In genomic region chr7:17299477-17299991, GRCh38 we compare ENCODE assay signal across 8 cellular contexts. TPM values are rescaled to one million over a fixed set of nuclear protein-coding genes. Genes with fewer than 3 reads are reported as not detected.
DNase-seq lines count a peak whose midpoint lies in the region; ATAC-seq, FAIRE-seq and TF ChIP-seq lines count a peak whose summit lies in the region.

No MANE protein-coding gene starts in this region.

- H4K20me1 ChIP-seq in endothelial cell of umbilical vein (replicated peaks; ENCODE audit: control insufficient read depth, extremely low read depth, insufficient read depth, low read length), result no peaks in the 10 kb centered on the region

- intact Hi-C loops in endothelial cell of umbilical vein (cut with micrococcal nuclease), result loop anchor here (5.0 to 10.0 kb wide), 2 partner anchors 497 to 1185 kb away; partner anchors contain the start of gene AGR2

- no peaks in the 10 kb centered on the region for H3K9me1 ChIP-seq in endothelial cell of umbilical vein (replicated peaks; ENCODE audit: control insufficient read depth, extremely low read depth, insufficient read depth, low read length)

- dilution Hi-C loops in endothelial cell of umbilical vein (cut with MboI; ENCODE audit: extremely low pct_ligation_motif_present, low sequenced_read_pairs), result no loop called here

- H3K4me2 ChIP-seq in endothelial cell of umbilical vein (ENCODE audit: insufficient read depth, low read length), result peak overlapping the region; percentile 79

- no peaks in the 10 kb centered on the region for H3K27me3 ChIP-seq in endothelial cell of umbilical vein (ENCODE audit: control insufficient read depth in 2 of 2, insufficient read depth in 2 of 2, low read length in 2 of 2)

- peak; percentile 67 for FAIRE-seq in endothelial cell of umbilical vein (lab: Jason Lieb, UNC)

- H3K27ac ChIP-seq in endothelial cell of umbilical vein (ENCODE audit: insufficient read depth, low read depth, low read length), result peak overlapping the region; percentile 23

- H3K9ac ChIP-seq in endothelial cell of umbilical vein (replicated peaks; ENCODE audit: extremely low read depth, insufficient read depth, low read length), result peak overlapping the region; percentile 67

- H3K9me3 ChIP-seq in endothelial cell of umbilical vein (replicated peaks; ENCODE audit: control insufficient read depth, insufficient read depth, low read length), result no peaks in the 10 kb centered on the region

- BruUV-seq in endothelial cell of umbilical vein (replicated peaks; lab: Mats Ljungman, UMichigan), result TSS peak; percentile 35

- TF ChIP-seq CTCF in AG09309 (IDR thresholded peaks at IDR 0.05; ENCODE audit: control insufficient read depth, insufficient read depth, low read depth, low read length, missing control alignments), result no peak
- no peak for TF ChIP-seq CTCF in endothelial cell of umbilical vein (IDR thresholded peaks at IDR 0.05; ENCODE audit: extremely low read depth in 1 of 2, insufficient read depth in 1 of 2, low read depth in 1 of 2, low read length in 2 of 2)
- no peak for TF ChIP-seq CTCF in GM10248 (IDR thresholded peaks at IDR 0.05; ENCODE audit: control extremely low read depth, extremely low read depth, low read depth, missing control alignments)

- ATAC-seq in GM19023 (IDR thresholded peaks at IDR 0.05; ENCODE audit: unreplicated experiment) (peak; percentile 5), HG03571 (IDR thresholded peaks at IDR 0.05; ENCODE audit: unreplicated experiment) (peak; percentile 4)

- no peak for TF ChIP-seq POLR2A in endothelial cell of umbilical vein (IDR thresholded peaks at IDR 0.05; ENCODE audit: low read depth, low read length)

- POLR2A ChIA-PET in endothelial cell of umbilical vein (lab: Charles Lee), result interaction anchor here (1.2 kb wide), 1 partner anchor 14 kb away, joined by 3 read pairs; no protein-coding TSS in a partner anchor
- POLR2A ChIA-PET in GM10248 (lab: Yijun Ruan, JAX), result interaction anchor here (1.1 kb wide), 1 partner anchor 140 kb away, joined by 3 read pairs; no protein-coding TSS in a partner anchor

- no peaks in the 10 kb centered on the region for H3K36me3 ChIP-seq in endothelial cell of umbilical vein (ENCODE audit: control insufficient read depth in 2 of 2, extremely low read depth in 1 of 2, insufficient read depth in 2 of 2, low read length in 2 of 2)

- peaks cover 44% of the 10 kb centered on the region for H3K79me2 ChIP-seq in endothelial cell of umbilical vein (ENCODE audit: control insufficient read depth, insufficient read depth, low read length)

- CTCF ChIA-PET in endothelial cell of umbilical vein (lab: Charles Lee) (interaction anchor here (0.8 to 4.6 kb wide), 5 partner anchors 237 to 381 kb away, joined by 3 to 42 read pairs (median 5); no protein-coding TSS in a partner anchor), GM10248 (lab: Yijun Ruan, JAX) (interaction anchor here (1.0 kb wide), 3 partner anchors 8 to 321 kb away, joined by 3 to 4 read pairs (median 4); no protein-coding TSS in a partner anchor)

- H3K4me3 ChIP-seq in AG09309 (ENCODE audit: control insufficient read depth, low read depth, low read length) (peak overlapping the region; percentile 94), endothelial cell of umbilical vein (replicated peaks in 1 of 3; ENCODE audit: insufficient read depth in 1 of 3, low read depth in 1 of 3, low read length in 3 of 3) (peak overlapping the region; percentile 62 to 97 (median 90))

- H2AFZ ChIP-seq in endothelial cell of umbilical vein (ENCODE audit: low read depth, low read length), result peak overlapping the region; percentile 13

- DNase-seq in AG09309 (ENCODE audit: low read depth) (no peak), UCSD-AML1 (lab: John Stamatoyannopoulos, UW; ENCODE audit: unreplicated experiment) (peak; percentile 8), endothelial cell of umbilical vein (ENCODE audit: low read depth, low spot score) (peak; percentile 72), myocyte (ENCODE audit: low read depth) (peak; percentile 61), COLO829 (ENCODE audit: low spot score) (no peak), GM10248 (ENCODE audit: extremely low spot score) (no peak)

- H3K4me1 ChIP-seq in endothelial cell of umbilical vein (ENCODE audit: control insufficient read depth, extremely low read depth, insufficient read depth, low read length), result peaks cover 36% of the 10 kb centered on the region

TF ChIP-seq in endothelial cell of umbilical vein, 7 proteins besides CTCF, POLR2A, EP300 and RAD21:
- TF ChIP-seq POLR2AphosphoS5 (IDR thresholded peaks at IDR 0.05; ENCODE audit: insufficient read depth, low read depth, low read length) (peak; percentile 0), MAX (IDR thresholded peaks at IDR 0.05; ENCODE audit: insufficient read depth, insufficient read length) (no peak)

RNA-seq across cellular contexts. Expression of gene AHR, which starts 1.1 kb away (rescaled TPM):
- total RNA-seq in endothelial cell of umbilical vein, result 29.3 and 31.8 TPM in 2 replicates
- 3.3 and 4.8 TPM in 2 replicates for polyA plus RNA-seq in endothelial cell of umbilical vein
- polyA plus RNA-seq in endothelial cell of umbilical vein (2011; cell fraction: cytosol; rRNA removed), result 5.2 and 6.8 TPM in 2 replicates
- 14.4 and 17.2 TPM in 2 replicates for polyA plus RNA-seq in endothelial cell of umbilical vein (2011; cell fraction: nucleus; rRNA removed)
- polyA plus RNA-seq in endothelial cell of umbilical vein (2012), result 9.2 and 13.9 TPM in 2 replicates
- 8.4 and 15.3 TPM in 2 replicates for polyA minus RNA-seq in endothelial cell of umbilical vein
- polyA minus RNA-seq in endothelial cell of umbilical vein (2011; cell fraction: cytosol; rRNA and poly(A)+ RNA removed), result 14.4 TPM
- 44.0 and 47.0 TPM in 2 replicates for polyA minus RNA-seq in endothelial cell of umbilical vein (2011; cell fraction: nucleus; rRNA and poly(A)+ RNA removed)
- 84.7 and 96.4 TPM in 2 replicates for total RNA-seq in myocyte
- 38.3 TPM for polyA plus RNA-seq in myocyte (2012)

Comparison
In these comparisons a context has a peak if more than half of its experiments do, and no peak if none do; other contexts are left out.
1. DNase-seq: peak in UCSD-AML1 (single experiment), endothelial cell of umbilical vein (single experiment) and myocyte (single experiment); none in AG09309 (single experiment), COLO829 (single experiment) and GM10248 (single experiment).